8 cellular contexts compared by ENCODE assay signal in genomic region chr18:21111351-21112139, GRCh38. TPM values are rescaled to one million over a fixed set of nuclear protein-coding genes. Genes with fewer than 3 reads are reported as not detected.
A peak's percentile ranks its signal among the peaks of the same experiment; 100 is the strongest.
DNase-seq lines count a peak whose midpoint lies in the region; ATAC-seq and TF ChIP-seq lines count a peak whose summit lies in the region.

TSS of gene ROCK1 (minus strand) at chr18:21111813. CDS start at chr18:21110910, 903 bp downstream.

- 0 to 1% methylated on average over 57 to 80 of the region's 80 CpGs for WGBS in esophagus, 2 donors

- intact Hi-C loops in Panc1 (cut with micrococcal nuclease; ENCODE audit: unreplicated experiment) = loop anchor here (2.0 to 10.0 kb wide), 3 partner anchors 25 to 77 kb away; no protein-coding TSS in a partner anchor

- CTCF ChIA-PET in Panc1 (lab: Charles Lee) = interaction anchor here (0.6 kb wide), 1 partner anchor 68 kb away, joined by 3 read pairs; no protein-coding TSS in a partner anchor

- in situ Hi-C loops in Panc1 (cut with HindIII; ENCODE audit: low pct_unique_long_range_greater_than_20kb, low sequenced_read_pairs) = no loop called here

- no peaks in the 10 kb centered on the region for H3K27me3 ChIP-seq in KMS-11 (ENCODE audit: insufficient read depth, low read depth)
- H3K27me3 ChIP-seq in Panc1 (ENCODE audit: control insufficient read depth, insufficient read depth, low read length) = no peaks in the 10 kb centered on the region
- no peaks in the 10 kb centered on the region for H3K27me3 ChIP-seq in esophagus (ENCODE audit: control insufficient read depth in 1 of 2, insufficient read depth in 2 of 2, low read length in 2 of 2)
- H3K27me3 ChIP-seq in mucosa of stomach (ENCODE audit: control insufficient read depth, insufficient read depth, low read length) = no peaks in the 10 kb centered on the region

- no peaks in the 10 kb centered on the region for H3K9me3 ChIP-seq in Panc1 (ENCODE audit: control insufficient read depth, insufficient read depth, low read depth, low read length)
- H3K9me3 ChIP-seq in esophagus (ENCODE audit: control insufficient read depth in 2 of 2, insufficient read depth in 1 of 2, low read depth in 1 of 2, low read length in 1 of 2) = no peaks in the 10 kb centered on the region
- H3K9me3 ChIP-seq in mucosa of stomach (ENCODE audit: control insufficient read depth, low read length) = no peaks in the 10 kb centered on the region

- no peaks in the 10 kb centered on the region for H3K27me3 Mint-ChIP-seq in activated T-cell treated with anti-CD3 and anti-CD28 coated beads, Interleukin-2, amount 50 U/mL, for 4 hours (ENCODE audit: low read depth)

- H3K4me1 Mint-ChIP-seq in activated T-cell treated with anti-CD3 and anti-CD28 coated beads, Interleukin-2, amount 50 U/mL, for 4 hours (ENCODE audit: low read depth) = peaks cover 5% of the 10 kb centered on the region

- peak within 1 kb of the TSS; percentile 86 for H2AFZ ChIP-seq in KMS-11 (ENCODE audit: low read depth)

- H3K4me2 ChIP-seq in KMS-11 = peak within 1 kb of the TSS; percentile 70

- H3K4me3 ChIP-seq in KMS-11 (IDR thresholded peaks at IDR 0.05; ENCODE audit: insufficient read depth, low read depth, low read length) (no peak within 1 kb of the TSS), Panc1 (ENCODE audit: low read depth in 2 of 2, low read length in 2 of 2) (peak within 1 kb of the TSS; percentile 88 to 91), esophagus (ENCODE audit: low read depth in 1 of 2, low read length in 2 of 2) (peak within 1 kb of the TSS; percentile 71 to 96), mucosa of stomach (ENCODE audit: low read length) (peak within 1 kb of the TSS; percentile 85)

- H3K79me2 ChIP-seq in KMS-11 (ENCODE audit: insufficient read depth, low read depth) = peaks cover 42% of the 10 kb centered on the region

- H3K4me3 Mint-ChIP-seq in activated T-cell treated with anti-CD3 and anti-CD28 coated beads, Interleukin-2, amount 50 U/mL, for 4 hours = no peak within 1 kb of the TSS

- H3K36me3 Mint-ChIP-seq in activated T-cell treated with anti-CD3 and anti-CD28 coated beads, Interleukin-2, amount 50 U/mL, for 4 hours (ENCODE audit: insufficient read depth) = peaks cover 3% of the 10 kb centered on the region

- H3K36me3 ChIP-seq in KMS-11 (ENCODE audit: insufficient read depth) = no peaks in the 10 kb centered on the region
- H3K36me3 ChIP-seq in Panc1 (ENCODE audit: control insufficient read depth, insufficient read depth, low read length) = no peaks in the 10 kb centered on the region; the same call in none of the 2 replicates
- H3K36me3 ChIP-seq in esophagus (ENCODE audit: control insufficient read depth in 2 of 2, insufficient read depth in 2 of 2, low read length in 1 of 2) = no peaks in the 10 kb centered on the region
- H3K36me3 ChIP-seq in mucosa of stomach (ENCODE audit: control insufficient read depth, insufficient read depth, low read length) = no peaks in the 10 kb centered on the region

- DNase-seq in DMS79 treated with DMSO at 0.1 percent for 48 hours (lab: John Stamatoyannopoulos, UW) = peak; percentile 93
- peak; percentile 59 for DNase-seq in Panc1 (ENCODE audit: low read depth, low spot score)
- peak; percentile 99 for DNase-seq in activated T-cell treated with anti-CD3 and anti-CD28 coated beads, Interleukin-2, amount 50 U/mL, for 4 hours
- DNase-seq in stimulated activated CD8-positive, alpha-beta memory T cell treated with anti-CD3 and anti-CD28 coated beads, Interleukin-4, amount 100 ng/mL, for 48 hours = peak; percentile 99

- H3K9ac ChIP-seq in KMS-11 (peak within 1 kb of the TSS; percentile 82), mucosa of stomach (ENCODE audit: low read length) (peak within 1 kb of the TSS; percentile 95)

- no TSS peak for BruUV-seq in Panc1 (replicated peaks; lab: Mats Ljungman, UMichigan)

- TF ChIP-seq CTCF in KMS-11 (conservative IDR thresholded peaks at IDR 0.05; ENCODE audit: low read depth, low read length) = no peak
- no peak for TF ChIP-seq CTCF in Panc1 (IDR thresholded peaks at IDR 0.05)

- H3K9me3 Mint-ChIP-seq in activated T-cell treated with anti-CD3 and anti-CD28 coated beads, Interleukin-2, amount 50 U/mL, for 4 hours = no peaks in the 10 kb centered on the region

- POLR2A ChIA-PET in Panc1 (lab: Charles Lee) = interaction anchor here (0.8 kb wide), 1 partner anchor 62 kb away, joined by 3 read pairs; no protein-coding TSS in a partner anchor

- H3K27ac ChIP-seq in KMS-11 (peak within 1 kb of the TSS; percentile 87), Panc1 (ENCODE audit: low read length) (peak within 1 kb of the TSS; percentile 87), esophagus (ENCODE audit: low read depth in 2 of 2, low read length in 1 of 2) (peak within 1 kb of the TSS; percentile 95 to 99)

- ATAC-seq in GM21786 (IDR thresholded peaks at IDR 0.05; ENCODE audit: unreplicated experiment) (peak; percentile 93), Panc1 (peak; percentile 97)
- ATAC-seq in activated T-cell treated with anti-CD3 and anti-CD28 coated beads, Interleukin-2, amount 50 U/mL, for 4 hours = peak; percentile 88 to 89

- H3K4me1 ChIP-seq in KMS-11 (ENCODE audit: low read depth, poor library complexity, severe bottlenecking) (peaks cover 34% of the 10 kb centered on the region), Panc1 (ENCODE audit: control insufficient read depth, insufficient read depth, low read length) (peaks cover 6% of the 10 kb centered on the region), esophagus (ENCODE audit: control insufficient read depth in 2 of 2, insufficient read depth in 2 of 2, low read length in 1 of 2) (no peaks in the 10 kb centered on the region), mucosa of stomach (ENCODE audit: control insufficient read depth, insufficient read depth, low read length) (peaks cover 25% of the 10 kb centered on the region)

- H4K20me1 ChIP-seq in KMS-11 (ENCODE audit: insufficient read depth) = peaks cover 16% of the 10 kb centered on the region

RNA-seq across cellular contexts. Expression of gene ROCK1, which starts in this region (rescaled TPM):
- 36.2 TPM for total RNA-seq in Panc1 (2021; ENCODE audit: unreplicated experiment)
- polyA plus RNA-seq in Panc1 (2012; ENCODE audit: insufficient read length) = 12.3 TPM
- total RNA-seq in activated T-cell treated with anti-CD3 and anti-CD28 coated beads, Interleukin-2, amount 50 U/mL, for 4 hours = 10 to 100 TPM; 40.1 to 42.2 (median 40.6) TPM
- 1 to 10 TPM; 6.0 to 8.8 TPM for polyA plus RNA-seq in esophagus
